In the genomic region with DNA sequence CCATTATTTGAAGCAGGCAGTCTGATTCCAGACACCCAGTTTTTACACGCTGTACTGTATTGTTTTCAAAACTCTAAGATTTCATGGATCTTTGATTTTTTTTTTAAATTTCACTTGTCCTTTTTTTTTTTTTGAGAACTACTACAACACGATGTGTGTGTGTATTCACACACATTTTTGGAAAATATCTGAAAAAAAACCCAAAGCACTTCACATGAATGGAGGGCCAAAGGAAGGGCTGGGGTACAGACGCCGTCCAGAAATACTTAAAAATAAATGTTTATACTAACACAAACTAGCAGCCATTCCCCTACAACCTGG, we compare ENCODE assay signal across 1 cellular context.
TF ChIP-seq lines count a peak whose summit lies in the region.

No MANE protein-coding gene starts in this region.

TF ChIP-seq in GM23338, 12 proteins besides CTCF, POLR2A, EP300 and RAD21 (continued from another document):
- TF ChIP-seq POLR2AphosphoS5 (IDR thresholded peaks at IDR 0.05; ENCODE audit: low read depth) = no peak
- TF ChIP-seq EZH2 (IDR thresholded peaks at IDR 0.05; ENCODE audit: low read depth, unreplicated experiment) = no peak
- TF ChIP-seq JUNB (IDR thresholded peaks at IDR 0.05; ENCODE audit: unreplicated experiment) = no peak
- TF ChIP-seq NANOG (IDR thresholded peaks at IDR 0.05; ENCODE audit: borderline replicate concordance) = no peak
- TF ChIP-seq ZNF331 (CRISPR knock-in tag; IDR thresholded peaks at IDR 0.05; ENCODE audit: low read depth) = no peak
- no peak for TF ChIP-seq CREB1 (CRISPR knock-in tag; IDR thresholded peaks at IDR 0.05; ENCODE audit: low read depth)
- TF ChIP-seq, protein P1, sequence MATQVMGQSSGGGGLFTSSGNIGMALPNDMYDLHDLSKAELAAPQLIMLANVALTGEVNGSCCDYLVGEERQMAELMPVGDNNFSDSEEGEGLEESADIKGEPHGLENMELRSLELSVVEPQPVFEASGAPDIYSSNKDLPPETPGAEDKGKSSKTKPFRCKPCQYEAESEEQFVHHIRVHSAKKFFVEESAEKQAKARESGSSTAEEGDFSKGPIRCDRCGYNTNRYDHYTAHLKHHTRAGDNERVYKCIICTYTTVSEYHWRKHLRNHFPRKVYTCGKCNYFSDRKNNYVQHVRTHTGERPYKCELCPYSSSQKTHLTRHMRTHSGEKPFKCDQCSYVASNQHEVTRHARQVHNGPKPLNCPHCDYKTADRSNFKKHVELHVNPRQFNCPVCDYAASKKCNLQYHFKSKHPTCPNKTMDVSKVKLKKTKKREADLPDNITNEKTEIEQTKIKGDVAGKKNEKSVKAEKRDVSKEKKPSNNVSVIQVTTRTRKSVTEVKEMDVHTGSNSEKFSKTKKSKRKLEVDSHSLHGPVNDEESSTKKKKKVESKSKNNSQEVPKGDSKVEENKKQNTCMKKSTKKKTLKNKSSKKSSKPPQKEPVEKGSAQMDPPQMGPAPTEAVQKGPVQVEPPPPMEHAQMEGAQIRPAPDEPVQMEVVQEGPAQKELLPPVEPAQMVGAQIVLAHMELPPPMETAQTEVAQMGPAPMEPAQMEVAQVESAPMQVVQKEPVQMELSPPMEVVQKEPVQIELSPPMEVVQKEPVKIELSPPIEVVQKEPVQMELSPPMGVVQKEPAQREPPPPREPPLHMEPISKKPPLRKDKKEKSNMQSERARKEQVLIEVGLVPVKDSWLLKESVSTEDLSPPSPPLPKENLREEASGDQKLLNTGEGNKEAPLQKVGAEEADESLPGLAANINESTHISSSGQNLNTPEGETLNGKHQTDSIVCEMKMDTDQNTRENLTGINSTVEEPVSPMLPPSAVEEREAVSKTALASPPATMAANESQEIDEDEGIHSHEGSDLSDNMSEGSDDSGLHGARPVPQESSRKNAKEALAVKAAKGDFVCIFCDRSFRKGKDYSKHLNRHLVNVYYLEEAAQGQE (IDR thresholded peaks at IDR 0.05; ENCODE audit: unreplicated experiment) = no peak
- TF ChIP-seq ZNF114 (CRISPR knock-in tag; IDR thresholded peaks at IDR 0.05) = no peak
- TF ChIP-seq EZH2phosphoT487 (IDR thresholded peaks at IDR 0.05; ENCODE audit: unreplicated experiment) = no peak
